24 cellular contexts compared by ENCODE assay signal in the genomic region with DNA sequence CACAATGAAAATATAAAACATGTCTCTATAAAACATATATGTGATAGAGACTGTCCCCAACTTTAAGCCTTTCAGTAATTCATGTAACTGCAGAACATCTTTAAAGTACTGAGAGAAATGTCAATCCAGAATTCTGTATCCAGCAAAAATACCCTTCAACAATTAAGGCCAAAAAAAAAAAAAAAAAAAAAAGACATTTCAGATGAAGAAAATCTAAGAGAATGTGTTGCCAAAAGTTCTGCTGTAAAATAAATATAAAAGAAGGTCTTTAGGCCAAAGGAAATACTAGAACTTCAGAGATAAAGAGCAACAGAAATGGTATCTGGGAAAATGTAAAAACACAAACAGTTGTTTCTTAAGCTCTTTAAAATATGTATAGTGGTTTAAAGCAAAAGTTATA.
"Had no signal": no experiment of that assay in that cellular context is flagged by ENCODE, and none has a peak within 500 bp of the region (broad histone marks: within the 10 kb centered on the region; RNA-seq: fewer than 3 reads in every experiment).

No MANE protein-coding gene starts in this region.

- H3K4me2 ChIP-seq: PC-9 had no signal

- H2AFZ ChIP-seq: PC-9 had no signal

- DNase-seq: activated B cell treated with CpG ODN at 0.5 μM for 24 hours; activated CD4-positive, alpha-beta T cell treated with anti-CD3 and anti-CD28 coated beads for 1 hour; activated CD4-positive, alpha-beta T cell treated with anti-CD3 and anti-CD28 coated beads, Interleukin-2, amount 10 ng/mL, durations not matched to agents 24 days and 14 days; activated CD4-positive, alpha-beta T cell treated with anti-CD3 and anti-CD28 coated beads, Interleukin-2, amount 50 U/mL, for 48 hours; activated CD8-positive, alpha-beta memory T cell treated with anti-CD3 and anti-CD28 coated beads for 24 hours; activated effector memory CD4-positive, alpha-beta T cell treated with anti-CD3 and anti-CD28 coated beads, Interleukin-2, amount 50 U/mL, for 16 hours; activated naive CD4-positive, alpha-beta T cell treated with anti-CD3 and anti-CD28 coated beads for 36 hours; activated naive CD8-positive, alpha-beta T cell treated with anti-CD3 and anti-CD28 coated beads for 36 hours; activated T-cell treated with anti-CD3 and anti-CD28 coated beads, Interleukin-2, amount 50 U/mL, for 4 hours; adrenal gland; anterior cingulate cortex; KG1; NCI-H1092 treated with DMSO at 0.1 percent for 48 hours; NCI-H1417 treated with DMSO at 0.1 percent for 48 hours; NCI-H1694; NCI-H2029; NCI-H2107; NCI-H345; NCI-H510A treated with DMSO at 0.1 percent for 48 hours; NCI-H69; PC-9; SIG-M5; T-helper 17 cell; T-helper 9 cell had no signal

- H3K4me3 ChIP-seq: adrenal gland, PC-9 had no signal

- H3K27ac ChIP-seq: adrenal gland, PC-9 had no signal

- H3K4me3 Mint-ChIP-seq: activated B cell treated with CpG ODN at 0.5 μM for 24 hours; activated CD4-positive, alpha-beta T cell treated with anti-CD3 and anti-CD28 coated beads, Interleukin-2, amount 10 ng/mL, durations not matched to agents 24 days and 14 days; activated naive CD4-positive, alpha-beta T cell treated with anti-CD3 and anti-CD28 coated beads for 36 hours; activated naive CD8-positive, alpha-beta T cell treated with anti-CD3 and anti-CD28 coated beads for 36 hours; activated T-cell treated with anti-CD3 and anti-CD28 coated beads, Interleukin-2, amount 50 U/mL, for 4 hours had no signal

- H3K9me3 Mint-ChIP-seq: activated B cell treated with CpG ODN at 0.5 μM for 24 hours; activated CD4-positive, alpha-beta T cell treated with anti-CD3 and anti-CD28 coated beads, Interleukin-2, amount 10 ng/mL, durations not matched to agents 24 days and 14 days; activated naive CD4-positive, alpha-beta T cell treated with anti-CD3 and anti-CD28 coated beads for 36 hours; activated naive CD8-positive, alpha-beta T cell treated with anti-CD3 and anti-CD28 coated beads for 36 hours; activated T-cell treated with anti-CD3 and anti-CD28 coated beads, Interleukin-2, amount 50 U/mL, for 4 hours had no signal

- H3K36me3 ChIP-seq: adrenal gland had no signal

- H3K27me3 Mint-ChIP-seq: activated B cell treated with CpG ODN at 0.5 μM for 24 hours; activated CD4-positive, alpha-beta T cell treated with anti-CD3 and anti-CD28 coated beads, Interleukin-2, amount 10 ng/mL, durations not matched to agents 24 days and 14 days; activated naive CD8-positive, alpha-beta T cell treated with anti-CD3 and anti-CD28 coated beads for 36 hours; T-helper 17 cell had no signal

- H3K9me3 ChIP-seq: adrenal gland had no signal

- H3K27ac Mint-ChIP-seq: activated B cell treated with CpG ODN at 0.5 μM for 24 hours; activated CD4-positive, alpha-beta T cell treated with anti-CD3 and anti-CD28 coated beads, Interleukin-2, amount 10 ng/mL, durations not matched to agents 24 days and 14 days; activated naive CD4-positive, alpha-beta T cell treated with anti-CD3 and anti-CD28 coated beads for 36 hours; activated naive CD8-positive, alpha-beta T cell treated with anti-CD3 and anti-CD28 coated beads for 36 hours had no signal

- ATAC-seq: activated T-cell treated with anti-CD3 and anti-CD28 coated beads, Interleukin-2, amount 50 U/mL, for 4 hours; T-helper 17 cell had no signal

- H3K27me3 ChIP-seq: adrenal gland had no signal
